ENCODE assay signal across 1 cellular context in genomic region chr12:81726634-81727033, GRCh38.
TF ChIP-seq lines count a peak whose summit lies in the region.

No MANE protein-coding gene starts in this region.

TF ChIP-seq in SK-N-SH, 30 proteins besides CTCF, POLR2A, EP300 and RAD21 (continued from another document):
- TF ChIP-seq FOXJ3 (CRISPR knock-in tag; IDR thresholded peaks at IDR 0.05) (no peak), PBX3 (IDR thresholded peaks at IDR 0.05) (no peak), ZBTB33 (IDR thresholded peaks at IDR 0.05; ENCODE audit: borderline replicate concordance, low read depth) (no peak), JUND (IDR thresholded peaks at IDR 0.05) (no peak), MEF2A (IDR thresholded peaks at IDR 0.05; ENCODE audit: borderline replicate concordance, low read depth) (no peak), IRF3 (IDR thresholded peaks at IDR 0.05; ENCODE audit: low read depth, low read length) (no peak), SIN3A (IDR thresholded peaks at IDR 0.05; ENCODE audit: borderline replicate concordance, low read depth, low read length) (no peak), MAX (IDR thresholded peaks at IDR 0.05; ENCODE audit: low read depth) (no peak)
